ENCODE assay signal across 22 cellular contexts in the genomic region with DNA sequence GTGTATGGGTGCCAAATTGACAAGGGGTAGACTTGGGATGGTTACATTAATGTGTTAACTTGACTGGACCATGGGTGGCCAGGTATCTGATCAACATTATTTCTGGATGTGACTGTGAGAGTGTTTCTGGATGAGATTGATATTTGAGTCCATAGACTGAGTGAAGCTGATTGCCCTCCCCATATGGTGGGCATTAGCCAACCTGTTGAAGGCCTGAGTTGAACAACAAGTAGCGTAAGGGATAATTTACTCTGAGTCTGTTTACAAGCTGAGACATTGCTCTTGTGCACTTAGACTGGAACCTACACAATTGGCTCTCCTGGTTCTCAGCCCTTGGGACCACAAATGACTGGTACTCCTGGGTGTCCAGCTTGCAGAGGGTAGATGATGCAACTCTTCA.
DNase-seq lines count a peak whose midpoint lies in the region; FAIRE-seq and TF ChIP-seq lines count a peak whose summit lies in the region.
"Had no signal": no experiment of that assay in that cellular context is flagged by ENCODE, and none has a peak within 500 bp of the region (broad histone marks: within the 10 kb centered on the region; RNA-seq: fewer than 3 reads in every experiment).

No MANE protein-coding gene starts in this region.

- peak overlapping the region; percentile 41 for H2BK120ac ChIP-seq in trophoblast cell (ENCODE audit: insufficient read depth, low read length, poor library complexity)

- H3K9me1 ChIP-seq in keratinocyte (ENCODE audit: control insufficient read depth, extremely low read depth, insufficient read depth, low read length): no peaks in the 10 kb centered on the region

- H3K27ac ChIP-seq in mammary epithelial cell (ENCODE audit: insufficient read depth, low read depth, low read length) (peak overlapping the region; percentile 12), keratinocyte (ENCODE audit: control insufficient read depth, insufficient read depth, low read length) (no peak overlapping the region), trophoblast cell (ENCODE audit: low read depth, low read length) (no peak overlapping the region)
- H3K27ac ChIP-seq: A549; BLaER1 treated with 17β-estradiol and CSF1 and Interleukin-3, amounts not matched to agents 10 nM and 100 nM; GM23248 had no signal

- no peaks in the 10 kb centered on the region for H3K79me2 ChIP-seq in mammary epithelial cell (ENCODE audit: insufficient read depth, low read length)
- no peaks in the 10 kb centered on the region for H3K79me2 ChIP-seq in keratinocyte (ENCODE audit: control insufficient read depth, insufficient read depth, low read length)
- no peaks in the 10 kb centered on the region for H3K79me2 ChIP-seq in trophoblast cell (ENCODE audit: control insufficient read depth, insufficient read depth, low read length, poor library complexity)

- no peak overlapping the region for H4K12ac ChIP-seq in trophoblast cell (ENCODE audit: low read depth, low read length)

- H3K4me3 Mint-ChIP-seq in MCF 10A (ENCODE audit: unreplicated experiment): no peak overlapping the region
- H3K4me3 Mint-ChIP-seq: CD14-positive monocyte; CD4-positive, alpha-beta T cell; CD8-positive, alpha-beta memory T cell had no signal

- dilution Hi-C loops in mammary epithelial cell (cut with HindIII; ENCODE audit: low sequenced_read_pairs): no loop called here
- dilution Hi-C loops in keratinocyte (cut with MboI; ENCODE audit: extremely low pct_ligation_motif_present, low sequenced_read_pairs): no loop called here

- H3K4me3 ChIP-seq in mammary epithelial cell (replicated peaks in 1 of 3; ENCODE audit: insufficient read depth in 1 of 3, low read depth in 2 of 3, low read length in 3 of 3): no peak overlapping the region
- H3K4me3 ChIP-seq in keratinocyte (ENCODE audit: control insufficient read depth in 2 of 3, extremely low read depth in 1 of 3, insufficient read depth in 2 of 3, low read depth in 1 of 3, low read length in 3 of 3): no peak overlapping the region
- no peak overlapping the region for H3K4me3 ChIP-seq in trophoblast cell (ENCODE audit: low read depth, low read length)
- H3K4me3 ChIP-seq: A549; BLaER1 treated with 17β-estradiol and CSF1 and Interleukin-3, amounts not matched to agents 10 nM and 100 nM; GM23248 had no signal

- H3K14ac ChIP-seq in trophoblast cell (ENCODE audit: low read length): no peak overlapping the region

- intact Hi-C loops in mammary epithelial cell (cut with micrococcal nuclease) (no loop called here), MCF 10A (cut with micrococcal nuclease) (no loop called here), posterior cingulate gyrus (cut with DNase I) (no loop called here)

- CTCF ChIA-PET in mammary epithelial cell (lab: Charles Lee; ENCODE audit: low non-redundant PET) (no interaction called here), MCF 10A (lab: Yijun Ruan, JAX) (interaction anchor here (0.7 to 0.8 kb wide), 2 partner anchors 274 to 485 kb away, joined by 3 read pairs; no protein-coding TSS in a partner anchor)

- WGBS in mammary epithelial cell (ENCODE audit: low coverage, missing lambda C conversion rate): 88% methylated on average over 1 of the region's 1 CpG
- no CpG with 5 or more reads among the region's 1 CpG for WGBS in trophoblast cell (ENCODE audit: extremely low coverage, insufficient coverage, insufficient read length)

- in situ Hi-C loops in mammary epithelial cell (cut with MboI; ENCODE audit: low sequenced_read_pairs in 2 of 2): no loop called here

- H3K4me1 Mint-ChIP-seq in MCF 10A (ENCODE audit: insufficient read depth, unreplicated experiment): peaks cover 4% of the 10 kb centered on the region
- H3K4me1 Mint-ChIP-seq: CD14-positive monocyte; CD8-positive, alpha-beta memory T cell had no signal

- H4K8ac ChIP-seq in trophoblast cell (ENCODE audit: low read depth, low read length): no peak overlapping the region

- no TSS peak for BruUV-seq in mammary epithelial cell (replicated peaks; lab: Mats Ljungman, UMichigan)
- BruUV-seq in MCF 10A (replicated peaks; lab: Mats Ljungman, UMichigan): no TSS peak

- no peak overlapping the region for H3K18ac ChIP-seq in trophoblast cell (ENCODE audit: low read length)

- H2BK12ac ChIP-seq in trophoblast cell (ENCODE audit: low read length): no peak overlapping the region

- H3K36me3 Mint-ChIP-seq in MCF 10A (ENCODE audit: insufficient read depth, unreplicated experiment): no peaks in the 10 kb centered on the region
- H3K36me3 Mint-ChIP-seq: CD8-positive, alpha-beta memory T cell had no signal

- H3K27me3 ChIP-seq in mammary epithelial cell (ENCODE audit: insufficient read depth, low read length) (no peaks in the 10 kb centered on the region), keratinocyte (ENCODE audit: control insufficient read depth, extremely low read depth, insufficient read depth, low read length) (no peaks in the 10 kb centered on the region), trophoblast cell (ENCODE audit: insufficient read depth, low read length) (no peaks in the 10 kb centered on the region)
- H3K27me3 ChIP-seq: BE2C; BLaER1 treated with 17β-estradiol and CSF1 and Interleukin-3, amounts not matched to agents 10 nM and 100 nM had no signal

- H3K9ac ChIP-seq in mammary epithelial cell (ENCODE audit: insufficient read depth, low read length): no peak overlapping the region
- H3K9ac ChIP-seq in keratinocyte (ENCODE audit: control insufficient read depth, extremely low read depth, insufficient read depth, low read length): no peak overlapping the region
- no peak overlapping the region for H3K9ac ChIP-seq in trophoblast cell (ENCODE audit: low read length)
- H3K9ac ChIP-seq: BLaER1 treated with 17β-estradiol and CSF1 and Interleukin-3, amounts not matched to agents 10 nM and 100 nM; GM23248 had no signal

- FAIRE-seq in keratinocyte (lab: Jason Lieb, UNC): peak; percentile 55
- FAIRE-seq: A549, GM12892, H1 had no signal

- DNase-seq in mammary epithelial cell (no peak), MCF 10A (ENCODE audit: unreplicated experiment) (no peak), keratinocyte (ENCODE audit: low read depth, low spot score) (no peak), trophoblast cell (no peak), DMS53 treated with DMSO at 0.1 percent for 48 hours (lab: John Stamatoyannopoulos, UW; ENCODE audit: unreplicated experiment) (no peak), posterior cingulate gyrus (no peak)
- DNase-seq: 8988T; ACHN; AML-193; BE2C; CD4-positive, alpha-beta T cell; CD8-positive, alpha-beta memory T cell; DMS53; DND-41; GM23248; H7; HCEC 1CT had no signal

- no peak overlapping the region for H4K91ac ChIP-seq in trophoblast cell (ENCODE audit: low read depth, low read length)

- no peak overlapping the region for H2BK5ac ChIP-seq in trophoblast cell (ENCODE audit: low read depth, low read length, poor library complexity)

- H3K9me3 ChIP-seq in mammary epithelial cell (replicated peaks; ENCODE audit: insufficient read depth, low read length) (no peaks in the 10 kb centered on the region), keratinocyte (ENCODE audit: control insufficient read depth, low read depth, low read length) (no peaks in the 10 kb centered on the region), trophoblast cell (ENCODE audit: insufficient read depth, low read depth, low read length) (no peaks in the 10 kb centered on the region)
- H3K9me3 ChIP-seq: A549, BE2C had no signal

- H3K9me3 Mint-ChIP-seq in MCF 10A (ENCODE audit: unreplicated experiment): peaks cover 19% of the 10 kb centered on the region

- no peaks in the 10 kb centered on the region for H3K27me3 Mint-ChIP-seq in MCF 10A (ENCODE audit: insufficient read depth, unreplicated experiment)
- H3K27me3 Mint-ChIP-seq: CD4-positive, alpha-beta T cell; CD8-positive, alpha-beta memory T cell had no signal

- H2AK5ac ChIP-seq in trophoblast cell (ENCODE audit: low read length): no peak overlapping the region

- H3K4ac ChIP-seq in trophoblast cell (ENCODE audit: low read depth, low read length): no peak overlapping the region

- no peaks in the 10 kb centered on the region for H3K36me3 ChIP-seq in mammary epithelial cell (ENCODE audit: insufficient read depth, low read length)
- no peaks in the 10 kb centered on the region for H3K36me3 ChIP-seq in keratinocyte (ENCODE audit: control insufficient read depth in 2 of 2, extremely low read depth in 1 of 2, insufficient read depth in 2 of 2, low read length in 2 of 2)
- H3K36me3 ChIP-seq in trophoblast cell (ENCODE audit: control insufficient read depth in 1 of 2, insufficient read depth in 2 of 2, low read length in 2 of 2): no peaks in the 10 kb centered on the region
- H3K36me3 ChIP-seq: BE2C; BLaER1 treated with 17β-estradiol and CSF1 and Interleukin-3, amounts not matched to agents 10 nM and 100 nM had no signal

- H3K4me1 ChIP-seq in mammary epithelial cell (ENCODE audit: insufficient read depth, low read length) (peaks cover 17% of the 10 kb centered on the region), keratinocyte (ENCODE audit: control insufficient read depth, extremely low read depth, insufficient read depth, low read length) (peaks cover 14% of the 10 kb centered on the region), trophoblast cell (ENCODE audit: control insufficient read depth in 1 of 2, insufficient read depth in 2 of 2, low read length in 2 of 2) (no peaks in the 10 kb centered on the region)
- H3K4me1 ChIP-seq: A549, BE2C had no signal

- no peak overlapping the region for H3K27ac Mint-ChIP-seq in MCF 10A (ENCODE audit: low read depth, unreplicated experiment)
- H3K27ac Mint-ChIP-seq: CD14-positive monocyte; CD4-positive, alpha-beta T cell; CD8-positive, alpha-beta memory T cell had no signal

- H4K20me1 ChIP-seq in mammary epithelial cell (ENCODE audit: insufficient read depth, low read length) (no peaks in the 10 kb centered on the region), keratinocyte (ENCODE audit: control insufficient read depth, extremely low read depth, insufficient read depth, low read length) (no peaks in the 10 kb centered on the region)
- H4K20me1 ChIP-seq: BLaER1 treated with 17β-estradiol and CSF1 and Interleukin-3, amounts not matched to agents 10 nM and 100 nM had no signal

- no peaks in the 10 kb centered on the region for H3K79me1 ChIP-seq in trophoblast cell (ENCODE audit: low read length)

- no peak overlapping the region for H3K23ac ChIP-seq in trophoblast cell (ENCODE audit: low read length)

- H2AFZ ChIP-seq in mammary epithelial cell (ENCODE audit: low read depth, low read length): no peak overlapping the region
- H2AFZ ChIP-seq in keratinocyte (ENCODE audit: control insufficient read depth, low read length): no peak overlapping the region
- H2AFZ ChIP-seq in trophoblast cell (ENCODE audit: insufficient read depth, low read length, poor library complexity): no peak overlapping the region
- H2AFZ ChIP-seq: GM23248 had no signal

- H3K4me2 ChIP-seq in mammary epithelial cell (ENCODE audit: insufficient read depth, low read depth, low read length) (no peak overlapping the region), keratinocyte (ENCODE audit: control insufficient read depth, extremely low read depth, insufficient read depth, low read depth, low read length) (no peak overlapping the region), trophoblast cell (ENCODE audit: low read length) (no peak overlapping the region)
- H3K4me2 ChIP-seq: A549; BLaER1 treated with 17β-estradiol and CSF1 and Interleukin-3, amounts not matched to agents 10 nM and 100 nM had no signal

- POLR2A ChIA-PET in MCF 10A (lab: Yijun Ruan, JAX): interaction anchor here (0.9 kb wide), 1 partner anchor 88 kb away, joined by 3 read pairs; no protein-coding TSS in a partner anchor

- TF ChIP-seq CTCF in mammary epithelial cell (conservative IDR thresholded peaks at IDR 0.05 in 1 of 2, IDR thresholded peaks at IDR 0.05 in 1 of 2; ENCODE audit: extremely low read depth in 1 of 2, insufficient read depth in 1 of 2, low read depth in 1 of 2, low read length in 2 of 2): no peak
- no peak for TF ChIP-seq CTCF in MCF 10A (IDR thresholded peaks at IDR 0.05; ENCODE audit: unreplicated experiment)
- no peak for TF ChIP-seq CTCF in keratinocyte (optimal IDR thresholded peaks at IDR 0.05 in 1 of 3, IDR thresholded peaks at IDR 0.05 in 1 of 3, conservative IDR thresholded peaks at IDR 0.05 in 1 of 3; ENCODE audit: extremely low read depth in 1 of 3, insufficient read depth in 2 of 3, low read length in 3 of 3)
